In the genomic region with DNA sequence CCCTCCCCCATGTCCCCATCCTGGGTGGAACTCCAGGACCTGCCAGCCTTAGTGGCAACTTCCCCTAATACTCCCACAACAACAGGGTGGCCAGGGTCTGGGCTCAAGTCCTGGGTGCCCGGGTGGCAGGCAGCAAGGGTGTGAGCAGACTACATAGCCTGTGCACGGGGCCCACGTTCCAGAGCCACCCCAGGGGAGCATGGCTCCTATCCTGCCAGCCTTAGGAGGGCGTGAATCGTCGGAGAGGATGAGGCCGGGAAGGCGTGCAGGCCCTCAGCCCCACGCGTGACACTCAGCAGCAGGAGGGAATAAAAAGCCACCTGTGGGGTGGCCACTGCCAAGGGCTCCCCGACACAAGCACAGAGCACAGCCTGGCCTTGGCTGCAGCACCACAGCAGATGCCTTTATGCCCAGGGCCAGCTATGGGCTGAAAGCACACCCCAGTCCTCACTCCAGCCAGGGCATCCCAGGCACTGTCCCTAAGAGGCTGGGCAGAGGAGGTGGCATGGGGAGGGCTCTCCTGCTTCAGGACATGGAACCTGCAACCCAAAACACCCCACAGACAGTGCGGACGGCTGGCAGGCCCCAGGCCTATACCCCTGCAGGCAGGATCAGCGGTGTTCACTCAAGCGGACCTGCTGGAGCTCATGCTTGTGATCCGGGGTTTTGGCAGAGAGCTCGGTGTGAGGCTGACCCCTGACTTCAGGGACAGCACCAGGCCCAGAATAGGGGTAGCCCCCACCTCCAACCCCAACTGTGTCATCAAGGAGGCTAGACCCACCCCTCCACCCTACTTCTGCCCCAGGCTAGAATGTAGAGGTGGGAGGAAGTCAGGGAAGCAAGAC, we compare ENCODE assay signal across 12 cellular contexts. TPM values are rescaled to one million over a fixed set of nuclear protein-coding genes. Genes with fewer than 3 reads are reported as not detected.
DNase-seq lines count a peak whose midpoint lies in the region; ATAC-seq and TF ChIP-seq lines count a peak whose summit lies in the region.
"Had no signal": no experiment of that assay in that cellular context is flagged by ENCODE, and none has a peak within 500 bp of the region (broad histone marks: within the 10 kb centered on the region; RNA-seq: fewer than 3 reads in every experiment).

No MANE protein-coding gene starts in this region.

- no peak overlapping the region for H2AFZ ChIP-seq in hepatocyte

- no peaks in the 10 kb centered on the region for H3K36me3 Mint-ChIP-seq in activated CD4-positive, alpha-beta T cell treated with anti-CD3 and anti-CD28 coated beads for 36 hours (ENCODE audit: low read depth)
- H3K36me3 Mint-ChIP-seq in stimulated activated effector memory CD8-positive, alpha-beta T cell treated with anti-CD3 and anti-CD28 coated beads, Interleukin-12 subunit alpha, Interleukin-12 subunit beta, amount 100 ng/mL, for 72 hours: no peaks in the 10 kb centered on the region
- H3K36me3 Mint-ChIP-seq: activated naive CD4-positive, alpha-beta T cell treated with anti-CD3 and anti-CD28 coated beads, Interleukin-2, amount 10 ng/mL, durations not matched to agents 7 days and 5 days; CD4-positive, CD25-positive, alpha-beta regulatory T cell had no signal

- peaks cover 19% of the 10 kb centered on the region for H3K27me3 Mint-ChIP-seq in activated CD4-positive, alpha-beta T cell treated with anti-CD3 and anti-CD28 coated beads for 36 hours

- TF ChIP-seq CTCF in AG10803 (conservative IDR thresholded peaks at IDR 0.05; ENCODE audit: low read length) (no peak), ascending aorta (IDR thresholded peaks at IDR 0.05) (no peak), hepatocyte (IDR thresholded peaks at IDR 0.05; ENCODE audit: poor library complexity) (no peak)

- H3K9me3 ChIP-seq in ascending aorta (no peaks in the 10 kb centered on the region), hepatocyte (ENCODE audit: low read depth) (no peaks in the 10 kb centered on the region)
- H3K9me3 ChIP-seq: mucosa of descending colon had no signal

- H3K27ac ChIP-seq in ascending aorta (peak overlapping the region; percentile 94 to 100), hepatocyte (peak overlapping the region; percentile 96)

- no peak overlapping the region for H3K27ac Mint-ChIP-seq in activated CD4-positive, alpha-beta T cell treated with anti-CD3 and anti-CD28 coated beads for 36 hours
- H3K27ac Mint-ChIP-seq in stimulated activated effector memory CD8-positive, alpha-beta T cell treated with anti-CD3 and anti-CD28 coated beads, Interleukin-12 subunit alpha, Interleukin-12 subunit beta, amount 100 ng/mL, for 72 hours: no peak overlapping the region
- H3K27ac Mint-ChIP-seq: activated naive CD4-positive, alpha-beta T cell treated with anti-CD3 and anti-CD28 coated beads, Interleukin-2, amount 10 ng/mL, durations not matched to agents 7 days and 5 days had no signal

- H3K9me3 Mint-ChIP-seq in activated CD4-positive, alpha-beta T cell treated with anti-CD3 and anti-CD28 coated beads for 36 hours (ENCODE audit: low read depth): no peaks in the 10 kb centered on the region
- no peaks in the 10 kb centered on the region for H3K9me3 Mint-ChIP-seq in stimulated activated effector memory CD8-positive, alpha-beta T cell treated with anti-CD3 and anti-CD28 coated beads, Interleukin-12 subunit alpha, Interleukin-12 subunit beta, amount 100 ng/mL, for 72 hours
- H3K9me3 Mint-ChIP-seq: activated naive CD4-positive, alpha-beta T cell treated with anti-CD3 and anti-CD28 coated beads, Interleukin-2, amount 10 ng/mL, durations not matched to agents 7 days and 5 days; CD4-positive, CD25-positive, alpha-beta regulatory T cell had no signal

- H3K4me1 Mint-ChIP-seq in activated CD4-positive, alpha-beta T cell treated with anti-CD3 and anti-CD28 coated beads for 36 hours: peaks cover 6% of the 10 kb centered on the region
- H3K4me1 Mint-ChIP-seq in stimulated activated effector memory CD8-positive, alpha-beta T cell treated with anti-CD3 and anti-CD28 coated beads, Interleukin-12 subunit alpha, Interleukin-12 subunit beta, amount 100 ng/mL, for 72 hours: peaks cover 32% of the 10 kb centered on the region

- H3K79me2 ChIP-seq in hepatocyte: peaks cover 82% of the 10 kb centered on the region

- H3K4me2 ChIP-seq in hepatocyte: peak overlapping the region; percentile 99

- H3K4me3 ChIP-seq in AG10803 (ENCODE audit: low read length) (peak overlapping the region; percentile 87), ascending aorta (peak overlapping the region; percentile 41 to 69), hepatocyte (no peak overlapping the region)
- H3K4me3 ChIP-seq: mucosa of descending colon had no signal

- POLR2A ChIA-PET in activated CD4-positive, alpha-beta T cell treated with anti-CD3 and anti-CD28 coated beads for 36 hours (lab: Charles Lee): no interaction called here

- no peaks in the 10 kb centered on the region for H3K36me3 ChIP-seq in ascending aorta
- no peaks in the 10 kb centered on the region for H3K36me3 ChIP-seq in hepatocyte (replicated peaks; ENCODE audit: insufficient read depth, low read depth)

- DNase-seq in AG10803 (ENCODE audit: low read depth): no peak
- no peak for DNase-seq in ascending aorta (ENCODE audit: low spot score in 2 of 2)
- DNase-seq in hepatocyte (ENCODE audit: low spot score): no peak
- DNase-seq in renal cortical epithelial cell (ENCODE audit: low read depth): peak; percentile 41
- DNase-seq in RKO (ENCODE audit: low spot score): no peak
- DNase-seq in activated CD4-positive, alpha-beta T cell treated with anti-CD3 and anti-CD28 coated beads for 36 hours: no peak
- no peak for DNase-seq in stimulated activated effector memory CD8-positive, alpha-beta T cell treated with anti-CD3 and anti-CD28 coated beads, Interleukin-12 subunit alpha, Interleukin-12 subunit beta, amount 100 ng/mL, for 72 hours (ENCODE audit: low spot score in 2 of 2)
- DNase-seq: activated naive CD4-positive, alpha-beta T cell treated with anti-CD3 and anti-CD28 coated beads, Interleukin-2, amount 10 ng/mL, durations not matched to agents 7 days and 5 days; CD4-positive, CD25-positive, alpha-beta regulatory T cell; NCI-H1048 had no signal

- H3K27me3 ChIP-seq in ascending aorta (no peaks in the 10 kb centered on the region), hepatocyte (no peaks in the 10 kb centered on the region)

- CTCF ChIA-PET in activated CD4-positive, alpha-beta T cell treated with anti-CD3 and anti-CD28 coated beads for 36 hours (lab: Charles Lee): interaction anchor here (0.8 to 1.5 kb wide), 2 partner anchors 15 to 49 kb away, joined by 3 to 5 read pairs; no protein-coding TSS in a partner anchor

- no peak overlapping the region for H3K4me3 Mint-ChIP-seq in activated CD4-positive, alpha-beta T cell treated with anti-CD3 and anti-CD28 coated beads for 36 hours
- no peak overlapping the region for H3K4me3 Mint-ChIP-seq in stimulated activated effector memory CD8-positive, alpha-beta T cell treated with anti-CD3 and anti-CD28 coated beads, Interleukin-12 subunit alpha, Interleukin-12 subunit beta, amount 100 ng/mL, for 72 hours
- H3K4me3 Mint-ChIP-seq: activated naive CD4-positive, alpha-beta T cell treated with anti-CD3 and anti-CD28 coated beads, Interleukin-2, amount 10 ng/mL, durations not matched to agents 7 days and 5 days had no signal

- no peaks in the 10 kb centered on the region for H3K9me2 ChIP-seq in hepatocyte (replicated peaks; ENCODE audit: insufficient read depth)

- 88% methylated on average over 17 of the region's 17 CpGs for WGBS in hepatocyte (ENCODE audit: low lambda C conversion rate, missing lambda C conversion rate)

- no peak for ATAC-seq in activated CD4-positive, alpha-beta T cell treated with anti-CD3 and anti-CD28 coated beads for 36 hours
- ATAC-seq in HG03108 (IDR thresholded peaks at IDR 0.05; ENCODE audit: unreplicated experiment): no peak
- ATAC-seq in stimulated activated effector memory CD8-positive, alpha-beta T cell treated with anti-CD3 and anti-CD28 coated beads, Interleukin-12 subunit alpha, Interleukin-12 subunit beta, amount 100 ng/mL, for 72 hours: no peak
- ATAC-seq: mucosa of descending colon had no signal

- peaks cover 62% of the 10 kb centered on the region for H4K20me1 ChIP-seq in hepatocyte (ENCODE audit: insufficient read depth, poor library complexity, severe bottlenecking)

- intact Hi-C loops in ascending aorta (cut with DNase I): no loop called here
- intact Hi-C loops in activated CD4-positive, alpha-beta T cell treated with anti-CD3 and anti-CD28 coated beads for 36 hours (cut with DNase I, micrococcal nuclease): no loop called here

- H3K4me1 ChIP-seq in ascending aorta: peaks cover 62 to 78% of the 10 kb centered on the region in 2 donors
- H3K4me1 ChIP-seq in hepatocyte (ENCODE audit: insufficient read depth): peaks cover 86% of the 10 kb centered on the region

RNA-seq across cellular contexts. Expression of a gene that starts 2.7 kb away (rescaled TPM):
- total RNA-seq in ascending aorta (243 TPM), hepatocyte (73.2 and 77.3 TPM in 2 replicates), renal cortical epithelial cell (48.6 and 116 TPM in 2 replicates)
- polyA plus RNA-seq in hepatocyte: 112 and 124 TPM in 2 replicates
- total RNA-seq in activated CD4-positive, alpha-beta T cell treated with anti-CD3 and anti-CD28 coated beads for 36 hours: 1 to 10 TPM in 1 of 2 experiments, under 1 TPM in 1; 0.98 to 1.7 TPM

RNA-seq across cellular contexts. Expression of a gene that starts 30.0 kb away (rescaled TPM):
- not detected for total RNA-seq in ascending aorta
- not detected in 2 replicates for total RNA-seq in hepatocyte
- 0.21 and 0.26 TPM in 2 replicates for polyA plus RNA-seq in hepatocyte
- total RNA-seq in renal cortical epithelial cell: not detected in 2 replicates
- total RNA-seq in activated CD4-positive, alpha-beta T cell treated with anti-CD3 and anti-CD28 coated beads for 36 hours: not detected
- total RNA-seq: CD4-positive, CD25-positive, alpha-beta regulatory T cell had no signal
- polyA plus RNA-seq: CD4-positive, CD25-positive, alpha-beta regulatory T cell had no signal

RNA-seq across cellular contexts. Expression of a gene that starts 41.8 kb away (rescaled TPM):
- total RNA-seq in ascending aorta (not detected), hepatocyte (not detected in 2 replicates), renal cortical epithelial cell (not detected in 2 replicates)
- polyA plus RNA-seq in hepatocyte: 0.44 TPM in 1 of 2 replicates, not detected in the other
- total RNA-seq in activated CD4-positive, alpha-beta T cell treated with anti-CD3 and anti-CD28 coated beads for 36 hours: not detected
- total RNA-seq: CD4-positive, CD25-positive, alpha-beta regulatory T cell; mucosa of descending colon had no signal
- polyA plus RNA-seq: CD4-positive, CD25-positive, alpha-beta regulatory T cell had no signal

Comparison
In these comparisons a context has a peak if more than half of its experiments do, and no peak if none do; other contexts are left out.
1. RNA of a gene that starts 2.7 kb away (total RNA-seq): 243 TPM in ascending aorta (single experiment), 48.6 to 116 TPM in renal cortical epithelial cell and 73.2 to 77.3 TPM in hepatocyte; 0.98 to 1.7 TPM in activated CD4-positive, alpha-beta T cell treated with anti-CD3 and anti-CD28 coated beads for 36 hours; every median in the first group is over 10 times any median in the second.